In the genomic region with DNA sequence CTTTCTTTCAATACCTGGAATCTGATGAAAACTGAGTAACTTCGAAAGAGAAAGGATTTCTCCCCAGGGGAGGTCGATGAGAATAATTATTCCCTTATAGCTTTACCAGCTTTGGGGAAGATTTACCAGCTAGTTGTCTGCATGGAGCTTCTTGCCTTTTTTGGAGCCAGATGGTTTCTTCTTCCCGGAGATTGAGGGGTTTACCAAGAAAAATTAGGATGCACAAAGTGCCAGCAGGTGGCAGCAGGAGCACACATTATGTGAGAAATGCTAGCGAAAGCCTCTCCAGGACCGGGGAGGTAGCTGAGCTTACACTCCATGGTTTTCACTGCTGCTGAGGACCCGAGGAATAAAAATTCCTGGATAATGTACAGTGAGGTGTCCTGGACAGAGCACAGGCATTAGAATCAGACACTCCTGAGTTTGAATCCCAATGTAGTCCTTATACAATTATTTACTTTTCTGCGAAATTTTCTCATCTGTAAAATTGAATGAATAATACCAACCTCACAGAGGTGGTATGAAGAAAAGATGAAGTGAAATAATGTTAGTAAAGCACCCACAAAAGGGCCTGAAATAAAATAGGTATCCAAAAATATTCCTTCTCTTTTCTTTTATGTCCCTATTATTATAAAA, we compare ENCODE assay signal across 8 cellular contexts. TPM values are rescaled to one million over a fixed set of nuclear protein-coding genes. Genes with fewer than 3 reads are reported as not detected.
DNase-seq lines count a peak whose midpoint lies in the region; ATAC-seq and TF ChIP-seq lines count a peak whose summit lies in the region.

No MANE protein-coding gene starts in this region.

- H3K9ac ChIP-seq in neural progenitor cell (no peak overlapping the region), stomach smooth muscle (ENCODE audit: low read length in 2 of 2) (peak overlapping the region in 1 of 2 donors; percentile 53)

- H3K79me2 ChIP-seq in PC-9 (ENCODE audit: low read depth) (no peaks in the 10 kb centered on the region), neural progenitor cell (ENCODE audit: low read depth) (no peaks in the 10 kb centered on the region)

- no peaks in the 10 kb centered on the region for H3K36me3 Mint-ChIP-seq in activated T-cell treated with anti-CD3 and anti-CD28 coated beads, Interleukin-2, amount 50 U/mL, for 72 hours (ENCODE audit: insufficient read depth in 2 of 2)
- no peaks in the 10 kb centered on the region for H3K36me3 Mint-ChIP-seq in neural progenitor cell

- H4K20me1 ChIP-seq in PC-9 (ENCODE audit: insufficient read depth) (no peaks in the 10 kb centered on the region), neural progenitor cell (ENCODE audit: low read depth) (no peaks in the 10 kb centered on the region)

- H3F3A ChIP-seq in PC-9 (ENCODE audit: insufficient read depth, low read depth), result no peaks in the 10 kb centered on the region; the same call in 1 of the 2 replicates
- peaks cover 4% of the 10 kb centered on the region for H3F3A ChIP-seq in neural progenitor cell (ENCODE audit: low read depth)

- no peaks in the 10 kb centered on the region for H3K9me3 Mint-ChIP-seq in activated T-cell treated with anti-CD3 and anti-CD28 coated beads, Interleukin-2, amount 50 U/mL, for 72 hours
- peaks cover 5% of the 10 kb centered on the region for H3K9me3 Mint-ChIP-seq in neural progenitor cell

- no peak overlapping the region for H3K4me3 Mint-ChIP-seq in activated T-cell treated with anti-CD3 and anti-CD28 coated beads, Interleukin-2, amount 50 U/mL, for 72 hours
- no peak overlapping the region for H3K4me3 Mint-ChIP-seq in neural progenitor cell

- H3K4me3 ChIP-seq in PC-9 (no peak overlapping the region), fibroblast of pulmonary artery (replicated peaks; ENCODE audit: low read depth, low read length) (no peak overlapping the region), neural progenitor cell (peak overlapping the region; percentile 8), stomach smooth muscle (ENCODE audit: low read length in 2 of 2) (peak overlapping the region; percentile 8 to 9)

- H3K4me2 ChIP-seq in PC-9 (peak overlapping the region; percentile 36; the same call in 1 of the 2 replicates), neural progenitor cell (peak overlapping the region; percentile 59)

- intact Hi-C loops in PC-9 (cut with micrococcal nuclease; ENCODE audit: unreplicated experiment), result loop anchor here (1.0 to 10.0 kb wide), 5 partner anchors 43 to 563 kb away; partner anchors contain the start of gene TEAD1

- no peaks in the 10 kb centered on the region for H3K27me3 ChIP-seq in PC-9 (ENCODE audit: insufficient read depth, low read depth)
- H3K27me3 ChIP-seq in neural progenitor cell, result no peaks in the 10 kb centered on the region
- H3K27me3 ChIP-seq in stomach smooth muscle (ENCODE audit: control insufficient read depth in 1 of 2, insufficient read depth in 2 of 2, low read length in 2 of 2), result no peaks in the 10 kb centered on the region

- no peaks in the 10 kb centered on the region for H3K9me2 ChIP-seq in PC-9 (ENCODE audit: insufficient read depth)

- no peaks in the 10 kb centered on the region for H3K4me1 Mint-ChIP-seq in activated T-cell treated with anti-CD3 and anti-CD28 coated beads, Interleukin-2, amount 50 U/mL, for 72 hours (ENCODE audit: low read depth)
- H3K4me1 Mint-ChIP-seq in neural progenitor cell, result peaks cover 15% of the 10 kb centered on the region

- H3K27ac Mint-ChIP-seq in activated T-cell treated with anti-CD3 and anti-CD28 coated beads, Interleukin-2, amount 50 U/mL, for 72 hours, result no peak overlapping the region
- no peak overlapping the region for H3K27ac Mint-ChIP-seq in neural progenitor cell

- H3K9me3 ChIP-seq in PC-9 (ENCODE audit: insufficient read depth, low read depth), result no peaks in the 10 kb centered on the region
- no peaks in the 10 kb centered on the region for H3K9me3 ChIP-seq in neural progenitor cell (ENCODE audit: low read depth)
- no peaks in the 10 kb centered on the region for H3K9me3 ChIP-seq in stomach smooth muscle (ENCODE audit: control insufficient read depth in 2 of 2, low read length in 2 of 2)

- no peak overlapping the region for H3K27ac ChIP-seq in PC-9
- no peak overlapping the region for H3K27ac ChIP-seq in neural progenitor cell
- H3K27ac ChIP-seq in stomach smooth muscle (ENCODE audit: low read length), result peak overlapping the region; percentile 62

- no peaks in the 10 kb centered on the region for H3K36me3 ChIP-seq in PC-9 (ENCODE audit: low read depth)
- no peaks in the 10 kb centered on the region for H3K36me3 ChIP-seq in neural progenitor cell
- H3K36me3 ChIP-seq in stomach smooth muscle (ENCODE audit: control insufficient read depth in 2 of 2, insufficient read depth in 2 of 2, low read length in 2 of 2), result no peaks in the 10 kb centered on the region

- POLR2A ChIA-PET in PC-9 (lab: Charles Lee; ENCODE audit: unreplicated experiment), result interaction anchor here (0.6 kb wide), 1 partner anchor 837 kb away, joined by 3 read pairs; no protein-coding TSS in a partner anchor

- ATAC-seq in activated T-cell treated with anti-CD3 and anti-CD28 coated beads, Interleukin-2, amount 50 U/mL, for 72 hours (replicated peaks in 1 of 2), result peak in 1 of 2 donors; percentile 41

- CTCF ChIA-PET in PC-9 (lab: Charles Lee), result interaction anchor here (0.5 to 1.4 kb wide), 13 partner anchors 12 to 1022 kb away, joined by 3 to 10 read pairs (median 3); no protein-coding TSS in a partner anchor

- BruUV-seq in PC-9 (replicated peaks; lab: Mats Ljungman, UMichigan), result no TSS peak

- no peaks in the 10 kb centered on the region for H3K27me3 Mint-ChIP-seq in activated T-cell treated with anti-CD3 and anti-CD28 coated beads, Interleukin-2, amount 50 U/mL, for 72 hours (ENCODE audit: low read depth)
- H3K27me3 Mint-ChIP-seq in neural progenitor cell (ENCODE audit: insufficient read depth, low read depth), result no peaks in the 10 kb centered on the region

- H3K4me1 ChIP-seq in PC-9 (replicated peaks; ENCODE audit: insufficient read depth), result no peaks in the 10 kb centered on the region
- H3K4me1 ChIP-seq in neural progenitor cell, result peaks cover 13% of the 10 kb centered on the region
- H3K4me1 ChIP-seq in stomach smooth muscle (ENCODE audit: control insufficient read depth, insufficient read depth, low read length), result peaks cover 24% of the 10 kb centered on the region

- DNase-seq in DMS53 treated with DMSO at 0.1 percent for 48 hours (lab: John Stamatoyannopoulos, UW; ENCODE audit: unreplicated experiment) (peak; percentile 77), LHCN-M2 (ENCODE audit: low read depth) (peak; percentile 85), PC-9 (peak; percentile 61 to 68), fibroblast of pulmonary artery (ENCODE audit: low read depth) (peak; percentile 92), neural progenitor cell (ENCODE audit: low spot score) (peak; percentile 95), cortex of kidney (lab: John Stamatoyannopoulos, UW) (no peak)
- DNase-seq in activated T-cell treated with anti-CD3 and anti-CD28 coated beads, Interleukin-2, amount 50 U/mL, for 72 hours, result peak; percentile 67 to 68

- H2AFZ ChIP-seq in PC-9 (no peak overlapping the region), neural progenitor cell (replicated peaks) (peak overlapping the region; percentile 50)

- peak; percentile 82 for TF ChIP-seq CTCF in PC-9 (conservative IDR thresholded peaks at IDR 0.05)
- peak; percentile 72 for TF ChIP-seq CTCF in fibroblast of pulmonary artery (IDR thresholded peaks at IDR 0.05; ENCODE audit: low read length, missing control alignments)
- peak; percentile 85 for TF ChIP-seq CTCF in neural progenitor cell (IDR thresholded peaks at IDR 0.05)

RNA-seq across cellular contexts. Expression of gene PARVA, which starts 46.0 kb away (rescaled TPM):
- total RNA-seq in LHCN-M2 (2014; rRNA removed) (49.6 and 55.7 TPM in 2 replicates), PC-9 (2021) (31.5 and 41.2 TPM in 2 replicates), neural progenitor cell (ENCODE audit: low replicate concordance) (13.6 and 15.3 TPM in 2 replicates)
- polyA plus RNA-seq in LHCN-M2 (2012), result 111 TPM
- not detected for total RNA-seq in activated T-cell treated with anti-CD3 and anti-CD28 coated beads, Interleukin-2, amount 50 U/mL, for 72 hours

Comparison
In these comparisons a context has a peak if more than half of its experiments do, and no peak if none do; other contexts are left out.
1. H3K4me3 ChIP-seq: peak in neural progenitor cell (single experiment) and stomach smooth muscle (2 of 2); none in PC-9 (single experiment) and fibroblast of pulmonary artery (single experiment).
2. RNA of gene PARVA, which starts 46.0 kb away (total RNA-seq): 49.6 to 55.7 TPM in LHCN-M2, 31.5 to 41.2 TPM in PC-9 and 13.6 to 15.3 TPM in neural progenitor cell; not detected in activated T-cell treated with anti-CD3 and anti-CD28 coated beads, Interleukin-2, amount 50 U/mL, for 72 hours; every median in the first group is over 10 times any median in the second.
3. Peak in every context shown above with its lines, with median percentiles within 50 percentile points of each other: CTCF ChIP-seq.